In the genomic region with DNA sequence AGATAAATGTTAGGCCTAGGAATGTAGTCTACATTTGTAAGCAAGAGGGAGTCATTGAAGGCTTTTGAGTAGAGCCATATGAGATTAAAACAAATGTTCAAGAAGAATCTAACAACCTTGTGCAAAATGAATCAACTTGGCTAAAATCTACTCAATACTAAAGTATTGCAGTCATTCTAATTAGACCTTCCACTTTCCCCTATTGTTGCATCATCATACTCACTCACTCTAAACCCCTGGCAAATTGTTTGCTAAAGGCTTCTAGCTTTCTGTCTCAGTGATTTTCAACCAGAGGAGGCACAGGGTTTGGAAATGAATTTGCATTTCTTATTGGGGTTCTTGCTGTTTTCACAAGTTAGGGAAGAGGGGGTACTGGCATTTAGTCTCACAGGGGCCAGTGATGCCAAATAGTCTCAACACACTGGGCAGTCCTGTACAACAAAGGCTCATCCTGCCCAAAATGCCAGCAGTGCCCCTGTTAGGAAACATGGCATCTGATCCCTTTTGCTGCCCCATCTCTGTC, we compare ENCODE assay signal across 19 cellular contexts.
DNase-seq lines count a peak whose midpoint lies in the region; ATAC-seq, FAIRE-seq and TF ChIP-seq lines count a peak whose summit lies in the region.
"Had no signal": no experiment of that assay in that cellular context is flagged by ENCODE, and none has a peak within 500 bp of the region (broad histone marks: within the 10 kb centered on the region; RNA-seq: fewer than 3 reads in every experiment).

No MANE protein-coding gene starts in this region.

- POLR2A ChIA-PET in H1 (lab: Charles Lee; ENCODE audit: partially characterized antibody), result no interaction called here

- H3K23ac ChIP-seq in H1 (ENCODE audit: insufficient read length), result no peak overlapping the region

- no peak overlapping the region for H2BK12ac ChIP-seq in H1 (ENCODE audit: low read depth, low read length)

- H3K4me2 ChIP-seq in GM23248 (ENCODE audit: unreplicated experiment) (no peak overlapping the region), H1 (ENCODE audit: insufficient read depth in 1 of 2, low read depth in 2 of 2, low read length in 2 of 2) (no peak overlapping the region)

- ATAC-seq in left lung, result peak; percentile 50
- ATAC-seq: GM12878, SK-N-SH treated with all-trans-retinoic acid at 6 μM for 48 hours had no signal

- no peaks in the 10 kb centered on the region for H3K79me1 ChIP-seq in H1 (ENCODE audit: low read depth, low read length)

- H2AFZ ChIP-seq in GM23248 (no peak overlapping the region), H1 (ENCODE audit: low read length) (0 out of 2 replicates have a peak overlapping the region, but pooled peaks have one; percentile 16)

- H3K27ac ChIP-seq in GM23248 (no peak overlapping the region), H1 (ENCODE audit: low read depth, low read length) (no peak overlapping the region), left lung (no peak overlapping the region), thyroid gland (no peak overlapping the region)
- H3K27ac ChIP-seq: C4-2B, Peyer's patch had no signal

- no peak overlapping the region for H3K14ac ChIP-seq in H1 (ENCODE audit: insufficient read length)

- TF ChIP-seq RAD21 in H1 (IDR thresholded peaks at IDR 0.05 in 1 of 2, conservative IDR thresholded peaks at IDR 0.05 in 1 of 2; ENCODE audit: low read depth in 2 of 2, low read length in 2 of 2), result no peak

- H3K27me3 ChIP-seq in GM23248 (replicated peaks; ENCODE audit: insufficient read depth) (0 out of 2 replicates have a peak, but pooled peaks cover 6% of the 10 kb centered on the region), H1 (replicated peaks in 1 of 4; ENCODE audit: control insufficient read depth in 3 of 4, extremely low read depth in 1 of 4, insufficient read depth in 3 of 4, low read length in 3 of 4) (no peaks in the 10 kb centered on the region), left lung (no peaks in the 10 kb centered on the region), thyroid gland (no peaks in the 10 kb centered on the region)
- H3K27me3 ChIP-seq: Peyer's patch had no signal

- H2BK15ac ChIP-seq in H1 (ENCODE audit: low read length), result no peak overlapping the region

- H3K56ac ChIP-seq in H1 (replicated peaks; ENCODE audit: insufficient read length, low read depth, low read length), result no peak overlapping the region

- no peaks in the 10 kb centered on the region; the same call in 1 of the 2 replicates for H3K23me2 ChIP-seq in H1 (ENCODE audit: low read depth, low read length)

- peaks cover 10% of the 10 kb centered on the region; the same call in 1 of the 2 replicates for H3F3A ChIP-seq in GM23248 (ENCODE audit: insufficient read depth)

- FAIRE-seq in H1 (lab: Jason Lieb, UNC) (no peak), H54 (lab: Jason Lieb, UNC) (no peak)
- FAIRE-seq: GM12878 had no signal

- H3K4me3 ChIP-seq in GM23248 (no peak overlapping the region), H1 (ENCODE audit: extremely low read depth in 1 of 4, insufficient read depth in 2 of 4, low read depth in 3 of 4, low read length in 4 of 4) (no peak overlapping the region), left lung (no peak overlapping the region), thyroid gland (replicated peaks in 1 of 3) (no peak overlapping the region)
- H3K4me3 ChIP-seq: GM12878, Peyer's patch had no signal

- H3K4me1 ChIP-seq in GM23248 (ENCODE audit: insufficient read depth) (peaks cover 10% of the 10 kb centered on the region; the same call in 1 of the 2 replicates), H1 (replicated peaks in 1 of 4; ENCODE audit: control insufficient read depth in 3 of 4, insufficient read depth in 4 of 4, low read length in 3 of 4) (no peaks in the 10 kb centered on the region), left lung (no peaks in the 10 kb centered on the region), thyroid gland (no peaks in the 10 kb centered on the region)
- H3K4me1 ChIP-seq: Peyer's patch had no signal

- DNase-seq in AG20443 (ENCODE audit: low spot score), result peak; percentile 30
- peak; percentile 46 for DNase-seq in GM23248
- DNase-seq in H1 (ENCODE audit: low read depth in 1 of 2, low spot score in 2 of 2), result no peak
- DNase-seq in left lung, result no peak
- DNase-seq in H54 (ENCODE audit: insufficient read length, low spot score), result no peak
- DNase-seq in posterior cingulate gyrus, result no peak
- no peak for DNase-seq in thyroid gland
- DNase-seq: ACHN, DMS79, GOT3, Kasumi-1, NCI-H1694 treated with DMSO at 0.1 percent for 48 hours, NCI-H2081 treated with DMSO at 0.1 percent for 48 hours, NCI-H524, NCI-H82, Peyer's patch had no signal

- H4K8ac ChIP-seq in H1 (ENCODE audit: extremely low read depth, insufficient read depth, low read length), result no peak overlapping the region

- no peak overlapping the region for H3K18ac ChIP-seq in H1 (ENCODE audit: extremely low read depth, low read length)

- intact Hi-C loops in left lung (cut with DNase I) (no loop called here), posterior cingulate gyrus (cut with DNase I) (no loop called here), thyroid gland (cut with DNase I) (no loop called here)

- H2BK20ac ChIP-seq in H1 (ENCODE audit: low read length), result no peak overlapping the region

- H3K9me3 ChIP-seq in GM23248 (ENCODE audit: low read depth) (no peaks in the 10 kb centered on the region), H1 (ENCODE audit: insufficient read depth in 2 of 2, low read depth in 1 of 2, low read length in 1 of 2) (no peaks in the 10 kb centered on the region), left lung (no peaks in the 10 kb centered on the region), thyroid gland (no peaks in the 10 kb centered on the region)
- H3K9me3 ChIP-seq: Peyer's patch had no signal

- H3K79me2 ChIP-seq in GM23248 (ENCODE audit: insufficient read depth), result no peaks in the 10 kb centered on the region
- H3K79me2 ChIP-seq in H1 (ENCODE audit: control insufficient read depth in 1 of 2, insufficient read depth in 2 of 2, low read length in 2 of 2), result no peaks in the 10 kb centered on the region

- CTCF ChIA-PET in H1 (lab: Charles Lee; ENCODE audit: partially characterized antibody), result interaction anchor here (1.0 kb wide), 1 partner anchor 34 kb away, joined by 4 read pairs; no protein-coding TSS in a partner anchor

- no peak overlapping the region for H4K5ac ChIP-seq in H1 (ENCODE audit: insufficient read length, low read depth, low read length)

- H4K91ac ChIP-seq in H1 (replicated peaks; ENCODE audit: insufficient read length, low read length), result no peak overlapping the region

- no peak for TF ChIP-seq CTCF in H1 (IDR thresholded peaks at IDR 0.05; ENCODE audit: control extremely low read depth in 1 of 3, insufficient read depth in 1 of 3, low read depth in 1 of 3, low read length in 3 of 3)
- TF ChIP-seq CTCF in left lung (IDR thresholded peaks at IDR 0.05), result no peak
- no peak for TF ChIP-seq CTCF in thyroid gland (IDR thresholded peaks at IDR 0.05)

- H3K36me3 ChIP-seq in GM23248 (ENCODE audit: low read depth) (no peaks in the 10 kb centered on the region), H1 (ENCODE audit: control insufficient read depth in 2 of 4, insufficient read depth in 4 of 4, low read length in 3 of 4) (no peaks in the 10 kb centered on the region), left lung (no peaks in the 10 kb centered on the region), thyroid gland (no peaks in the 10 kb centered on the region)
- H3K36me3 ChIP-seq: Peyer's patch had no signal

- in situ Hi-C loops in GM23248 (cut with MboI), result no loop called here

- H4K20me1 ChIP-seq in GM23248 (ENCODE audit: insufficient read depth) (no peaks in the 10 kb centered on the region), H1 (replicated peaks in 1 of 2; ENCODE audit: control insufficient read depth in 1 of 2, insufficient read depth in 2 of 2, low read length in 2 of 2) (no peaks in the 10 kb centered on the region)

- no peak overlapping the region for H3K4ac ChIP-seq in H1 (replicated peaks; ENCODE audit: insufficient read length, low read depth, low read length)

- TF ChIP-seq EP300 in H1 (IDR thresholded peaks at IDR 0.05; ENCODE audit: borderline replicate concordance in 1 of 2, low read depth in 2 of 2, low read length in 2 of 2), result no peak

- H2BK5ac ChIP-seq in H1 (ENCODE audit: low read depth, low read length), result no peak overlapping the region

- no peaks in the 10 kb centered on the region for H3K9me2 ChIP-seq in GM23248 (ENCODE audit: insufficient read depth)

- no peak for TF ChIP-seq POLR2A in H1 (IDR thresholded peaks at IDR 0.05; ENCODE audit: control extremely low read depth in 1 of 2, low read depth in 2 of 2, low read length in 2 of 2)
- no peak for TF ChIP-seq POLR2A in H54 (IDR thresholded peaks at IDR 0.05; ENCODE audit: low read depth, low read length)
- TF ChIP-seq POLR2A in thyroid gland (IDR thresholded peaks at IDR 0.05), result no peak

- no peak overlapping the region for H2BK120ac ChIP-seq in H1 (replicated peaks; ENCODE audit: low read depth, low read length)

- H3K9ac ChIP-seq in GM23248 (no peak overlapping the region), H1 (replicated peaks in 1 of 4; ENCODE audit: extremely low read depth in 1 of 4, low read depth in 3 of 4, low read length in 3 of 4) (no peak overlapping the region)

- no peak overlapping the region for H2AK5ac ChIP-seq in H1 (ENCODE audit: low read depth, low read length)

TF ChIP-seq in H1, 55 proteins besides CTCF, POLR2A, EP300 and RAD21:
- TF ChIP-seq CEBPB (IDR thresholded peaks at IDR 0.05; ENCODE audit: low read depth, low read length), result peak; percentile 23; the same call in 1 of the 2 replicates
- TF ChIP-seq NRF1 (IDR thresholded peaks at IDR 0.05; ENCODE audit: low read depth, low read length), result no peak

Comparison
In these comparisons a context has a peak if more than half of its experiments do, and no peak if none do; other contexts are left out.
1. DNase-seq: peak in AG20443 (single experiment) and GM23248 (single experiment); none in H1 (0 of 2), left lung (0 of 2), H54 (single experiment), posterior cingulate gyrus (0 of 10) and thyroid gland (0 of 2).